ENCODE assay signal across 11 cellular contexts in the genomic region with DNA sequence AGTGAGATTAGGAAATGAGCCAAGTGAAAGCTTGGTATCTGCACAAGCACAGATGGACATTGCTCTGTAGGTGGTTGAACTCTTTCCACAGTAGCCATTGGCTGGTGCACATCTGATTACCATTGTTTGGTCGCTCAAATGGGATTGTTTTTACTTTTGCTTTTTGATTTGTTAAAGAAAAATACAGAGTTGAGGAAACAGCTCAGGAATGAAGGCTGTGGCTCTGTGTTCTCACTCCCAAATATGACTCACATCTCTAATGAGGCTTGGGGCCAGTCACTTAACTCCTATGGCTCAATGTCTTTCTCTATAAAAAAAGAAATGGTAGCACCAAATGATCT.
A peak's percentile ranks its signal among the peaks of the same experiment; 100 is the strongest.
DNase-seq lines count a peak whose midpoint lies in the region; ATAC-seq and TF ChIP-seq lines count a peak whose summit lies in the region.
"Had no signal": no experiment of that assay in that cellular context is flagged by ENCODE, and none has a peak within 500 bp of the region (broad histone marks: within the 10 kb centered on the region; RNA-seq: fewer than 3 reads in every experiment).

No MANE protein-coding gene starts in this region.

- DNase-seq in AG08396 (ENCODE audit: low spot score) (peak; percentile 36), RWPE2 (ENCODE audit: low spot score) (no peak), fibroblast of the conjunctiva (ENCODE audit: low read depth) (peak; percentile 13), DMS114 treated with DMSO at 0.1 percent for 48 hours (lab: John Stamatoyannopoulos, UW; ENCODE audit: unreplicated experiment) (no peak), DMS153 (lab: John Stamatoyannopoulos, UW) (no peak), NCI-H2107 (lab: John Stamatoyannopoulos, UW) (no peak), MM.1S (no peak)
- DNase-seq: activated T-cell treated with anti-CD3 and anti-CD28 coated beads, Interleukin-2, amount 50 U/mL, for 48 hours; BE2C; T-helper 1 cell had no signal

- no peaks in the 10 kb centered on the region for H3K9me3 ChIP-seq in RWPE2 (ENCODE audit: severe bottlenecking)
- no peaks in the 10 kb centered on the region for H3K9me3 ChIP-seq in MM.1S (replicated peaks; ENCODE audit: insufficient read depth, low read length)
- H3K9me3 ChIP-seq: BE2C had no signal

- no peaks in the 10 kb centered on the region for H3F3A ChIP-seq in MM.1S (ENCODE audit: insufficient read depth, low read length)

- H3K27ac Mint-ChIP-seq in nephron = peak overlapping the region in 2 of 3 experiments; percentile 8 to 65

- H3K4me1 ChIP-seq in RWPE2 (ENCODE audit: insufficient read depth, poor library complexity, severe bottlenecking) (no peaks in the 10 kb centered on the region), MM.1S (ENCODE audit: low read length) (no peaks in the 10 kb centered on the region)
- H3K4me1 ChIP-seq: BE2C had no signal

- no peak overlapping the region for H3K4me3 Mint-ChIP-seq in nephron

- no peaks in the 10 kb centered on the region for H3K36me3 ChIP-seq in RWPE2 (ENCODE audit: low read depth)
- H3K36me3 ChIP-seq in MM.1S (replicated peaks; ENCODE audit: insufficient read depth, low read length) = no peaks in the 10 kb centered on the region
- H3K36me3 ChIP-seq: BE2C had no signal

- ATAC-seq in RWPE2 (ENCODE audit: low read depth) = peak; percentile 94

- H3K27ac ChIP-seq in RWPE2 (ENCODE audit: poor library complexity, severe bottlenecking) (no peak overlapping the region), MM.1S (ENCODE audit: low read length) (no peak overlapping the region)

- H3K9me2 ChIP-seq in MM.1S (replicated peaks; ENCODE audit: insufficient read depth, low read length) = no peaks in the 10 kb centered on the region

- TF ChIP-seq CTCF in RWPE2 (IDR thresholded peaks at IDR 0.05; ENCODE audit: poor library complexity, severe bottlenecking) = no peak
- no peak for TF ChIP-seq CTCF in nephron (IDR thresholded peaks at IDR 0.05; ENCODE audit: unreplicated experiment in 3 of 3)
- TF ChIP-seq CTCF in MM.1S (IDR thresholded peaks at IDR 0.05; ENCODE audit: low read length) = no peak

- no peaks in the 10 kb centered on the region for H4K20me1 ChIP-seq in MM.1S (ENCODE audit: insufficient read depth, low read length)

- peaks cover 10% of the 10 kb centered on the region for H3K9me3 Mint-ChIP-seq in nephron

- H3K9ac ChIP-seq in MM.1S (ENCODE audit: low read length) = no peak overlapping the region

- H3K27me3 Mint-ChIP-seq in nephron (ENCODE audit: low read depth) = peaks cover 11% of the 10 kb centered on the region

- no peak overlapping the region for H3K4me2 ChIP-seq in MM.1S (ENCODE audit: low read depth, low read length)

- H3K4me1 Mint-ChIP-seq in nephron = peaks cover 17% of the 10 kb centered on the region

- H3K36me3 Mint-ChIP-seq in nephron (ENCODE audit: low read depth) = peaks cover 6% of the 10 kb centered on the region

- H3K27me3 ChIP-seq in RWPE2 (ENCODE audit: insufficient read depth, poor library complexity, severe bottlenecking) (no peaks in the 10 kb centered on the region), MM.1S (replicated peaks; ENCODE audit: insufficient read depth, low read length) (no peaks in the 10 kb centered on the region)

- no peaks in the 10 kb centered on the region for H3K79me2 ChIP-seq in MM.1S (ENCODE audit: low read length)

- H3K4me3 ChIP-seq in RWPE2 (ENCODE audit: severe bottlenecking) (no peak overlapping the region), MM.1S (ENCODE audit: low read length) (no peak overlapping the region)

- no peak overlapping the region for H2AFZ ChIP-seq in MM.1S (ENCODE audit: low read length)

Comparison
In these comparisons a context has a peak if more than half of its experiments do, and no peak if none do; other contexts are left out.
1. DNase-seq: peak in AG08396 (single experiment) and fibroblast of the conjunctiva (single experiment); none in RWPE2 (single experiment), DMS114 treated with DMSO at 0.1 percent for 48 hours (single experiment), DMS153 (single experiment), NCI-H2107 (single experiment) and MM.1S (single experiment).